ENCODE assay signal across 2 cellular contexts in the genomic region with DNA sequence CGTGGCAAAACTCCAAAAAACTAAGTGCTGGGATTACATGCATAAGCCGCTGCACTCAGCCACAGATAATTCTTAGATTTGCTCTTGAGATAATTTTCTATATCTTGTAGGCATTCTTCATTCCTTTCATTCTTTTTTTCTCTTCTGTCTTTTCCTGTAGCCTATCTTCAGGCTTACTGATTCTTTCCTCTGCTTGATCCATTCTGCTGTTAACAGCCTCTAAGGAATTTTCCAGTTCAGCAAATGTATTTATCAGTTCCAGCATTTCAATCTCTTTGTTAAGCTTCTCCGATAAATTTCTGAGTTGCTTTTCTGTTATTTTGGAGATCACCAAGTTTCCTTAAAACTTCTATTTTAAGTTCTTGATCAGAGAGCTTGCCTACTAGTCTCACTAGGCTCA.
TF ChIP-seq lines count a peak whose summit lies in the region.

No MANE protein-coding gene starts in this region.

TF ChIP-seq in HCT116, 20 proteins besides CTCF, POLR2A, EP300 and RAD21:
- TF ChIP-seq POLR2AphosphoS5 (IDR thresholded peaks at IDR 0.05; ENCODE audit: low read depth, low read length) (no peak), CBX3 (IDR thresholded peaks at IDR 0.05; ENCODE audit: low read depth) (peak; percentile 27; the same call in 1 of the 2 replicates), TCF7L2 (IDR thresholded peaks at IDR 0.05; ENCODE audit: borderline replicate concordance, extremely low read depth, insufficient read depth, insufficient read length) (no peak)

TF ChIP-seq in K562, 482 proteins besides CTCF, POLR2A, EP300 and RAD21:
- 0 out of 2 replicates have a peak, but pooled peaks have one; percentile 62 for TF ChIP-seq TRIM28 (IDR thresholded peaks at IDR 0.05)
- 0 out of 3 replicates have a peak, but pooled peaks of 1 of the 2 experiments have one; percentile 32 for TF ChIP-seq CBX3 (IDR thresholded peaks at IDR 0.05; ENCODE audit: borderline replicate concordance in 1 of 2, low read length in 2 of 2)
- no peak for TF ChIP-seq KDM4B (IDR thresholded peaks at IDR 0.05; ENCODE audit: borderline replicate concordance in 2 of 2, low read depth in 1 of 2)
- TF ChIP-seq, protein P1, sequence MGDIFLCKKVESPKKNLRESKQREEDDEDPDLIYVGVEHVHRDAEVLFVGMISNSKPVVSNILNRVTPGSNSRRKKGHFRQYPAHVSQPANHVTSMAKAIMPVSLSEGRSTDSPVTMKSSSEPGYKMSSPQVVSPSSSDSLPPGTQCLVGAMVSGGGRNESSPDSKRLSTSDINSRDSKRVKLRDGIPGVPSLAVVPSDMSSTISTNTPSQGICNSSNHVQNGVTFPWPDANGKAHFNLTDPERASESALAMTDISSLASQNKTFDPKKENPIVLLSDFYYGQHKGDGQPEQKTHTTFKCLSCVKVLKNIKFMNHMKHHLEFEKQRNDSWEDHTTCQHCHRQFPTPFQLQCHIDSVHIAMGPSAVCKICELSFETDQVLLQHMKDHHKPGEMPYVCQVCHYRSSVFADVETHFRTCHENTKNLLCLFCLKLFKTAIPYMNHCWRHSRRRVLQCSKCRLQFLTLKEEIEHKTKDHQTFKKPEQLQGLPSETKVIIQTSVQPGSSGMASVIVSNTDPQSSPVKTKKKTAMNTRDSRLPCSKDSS (IDR thresholded peaks at IDR 0.05; ENCODE audit: low read depth, partially characterized antibody) = peak; percentile 76
TF ChIP-seq in K562: peak in this region for 3.
